Comparison of ENCODE assay signal across 16 cellular contexts in the genomic region with DNA sequence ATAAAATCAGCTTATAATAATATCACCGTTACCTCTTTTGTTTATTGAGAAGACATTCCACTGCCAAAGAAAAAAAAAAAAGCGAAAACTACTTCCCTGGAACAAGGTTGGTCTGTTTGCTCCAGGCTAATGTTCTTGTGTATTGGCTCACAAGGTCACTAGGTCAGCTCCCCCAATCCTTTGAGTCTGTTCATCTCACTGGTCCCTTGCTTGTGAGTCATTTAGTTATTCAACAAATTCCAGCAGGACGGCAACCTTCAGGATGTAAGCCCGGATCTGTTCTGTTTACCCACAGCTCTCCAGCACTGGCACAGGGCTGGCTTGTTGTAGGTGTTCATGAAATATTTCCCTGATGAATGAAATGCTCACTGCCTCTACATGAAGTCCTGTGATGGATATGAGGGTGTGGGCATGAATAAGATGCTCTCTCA. TPM values are rescaled to one million over a fixed set of nuclear protein-coding genes. Genes with fewer than 3 reads are reported as not detected.
DNase-seq lines count a peak whose midpoint lies in the region; ATAC-seq, FAIRE-seq and TF ChIP-seq lines count a peak whose summit lies in the region.
"Had no signal": no experiment of that assay in that cellular context is flagged by ENCODE, and none has a peak within 500 bp of the region (broad histone marks: within the 10 kb centered on the region; RNA-seq: fewer than 3 reads in every experiment).

No MANE protein-coding gene starts in this region.

- H3K27ac ChIP-seq in A549: peak overlapping the region; percentile 76 to 84
- no peak overlapping the region for H3K27ac ChIP-seq in brain microvascular endothelial cell
- H3K27ac ChIP-seq in neural progenitor cell: no peak overlapping the region
- H3K27ac ChIP-seq: heart left ventricle had no signal

- H3K4me3 Mint-ChIP-seq in neural progenitor cell: no peak overlapping the region
- H3K4me3 Mint-ChIP-seq: activated naive CD8-positive, alpha-beta T cell; dendritic cell treated with granulocyte-macrophage colony-stimulating factor and Interleukin-4, amounts not matched to agents 40 ng/mL and 50 ng/mL, for 4 days had no signal

- POLR2A ChIA-PET in A549 (lab: Yijun Ruan, JAX): interaction anchor here (0.9 kb wide), 1 partner anchor 12 kb away, joined by 3 read pairs; no protein-coding TSS in a partner anchor

- DNase-seq in A549 (ENCODE audit: low read depth in 1 of 2, low spot score in 1 of 2) (peak; percentile 92 to 94), HuH-7 (ENCODE audit: low spot score) (peak; percentile 25), brain microvascular endothelial cell (peak; percentile 32), kidney epithelial cell (ENCODE audit: low read depth) (peak; percentile 76), GM13976 (ENCODE audit: low spot score) (no peak), activated T-cell treated with anti-CD3 and anti-CD28 coated beads for 4 hours (no peak), midbrain (lab: John Stamatoyannopoulos, UW) (no peak), neural progenitor cell (ENCODE audit: low spot score) (no peak)
- DNase-seq: activated CD8-positive, alpha-beta memory T cell treated with anti-CD3 and anti-CD28 coated beads for 24 hours; heart left ventricle; T-helper 1 cell had no signal

- H3K27me3 ChIP-seq in brain microvascular endothelial cell (replicated peaks): peaks cover 7% of the 10 kb centered on the region
- H3K27me3 ChIP-seq in kidney epithelial cell (ENCODE audit: control insufficient read depth, insufficient read depth, low read length): no peaks in the 10 kb centered on the region
- peaks cover 39% of the 10 kb centered on the region for H3K27me3 ChIP-seq in neural progenitor cell

- H3K27me3 Mint-ChIP-seq in neural progenitor cell (ENCODE audit: insufficient read depth, low read depth): peaks cover 16% of the 10 kb centered on the region

- H3K36me3 ChIP-seq in brain microvascular endothelial cell (replicated peaks) (no peaks in the 10 kb centered on the region), kidney epithelial cell (ENCODE audit: control insufficient read depth, insufficient read depth, low read length) (no peaks in the 10 kb centered on the region), neural progenitor cell (no peaks in the 10 kb centered on the region)
- H3K36me3 ChIP-seq: heart left ventricle had no signal

- peak; percentile 96 to 98 for ATAC-seq in A549
- ATAC-seq: heart left ventricle had no signal

- H3K4me1 ChIP-seq in A549 (peaks cover 21% of the 10 kb centered on the region), neural progenitor cell (peaks cover 5% of the 10 kb centered on the region)

- CTCF ChIA-PET in A549 (lab: Yijun Ruan, JAX): interaction anchor here (1.0 to 1.2 kb wide), 3 partner anchors 25 to 132 kb away, joined by 3 to 5 read pairs (median 5); partner anchors contain the start of gene RALGAPB

- no peak overlapping the region for H3K27ac Mint-ChIP-seq in neural progenitor cell
- H3K27ac Mint-ChIP-seq: activated naive CD8-positive, alpha-beta T cell; dendritic cell treated with granulocyte-macrophage colony-stimulating factor and Interleukin-4, amounts not matched to agents 40 ng/mL and 50 ng/mL, for 4 days had no signal

- no peaks in the 10 kb centered on the region for H3K9me3 Mint-ChIP-seq in neural progenitor cell
- H3K9me3 Mint-ChIP-seq: dendritic cell treated with granulocyte-macrophage colony-stimulating factor and Interleukin-4, amounts not matched to agents 40 ng/mL and 50 ng/mL, for 4 days had no signal

- peak in 1 of 2 experiments; percentile 72; a peak in 2 of 5 replicates for TF ChIP-seq EP300 in A549 (IDR thresholded peaks at IDR 0.05)

- H2AFZ ChIP-seq in neural progenitor cell (replicated peaks): no peak overlapping the region

- in situ Hi-C loops in brain microvascular endothelial cell (cut with HindIII; ENCODE audit: low pct_ligation_motif_present, low sequenced_read_pairs) (no loop called here), GM13976 (cut with MboI; ENCODE audit: low sequenced_read_pairs, unreplicated experiment) (no loop called here)

- H3K4me2 ChIP-seq in A549 (peak overlapping the region; percentile 66), neural progenitor cell (no peak overlapping the region)

- peaks cover 18% of the 10 kb centered on the region for H3K4me1 Mint-ChIP-seq in neural progenitor cell

- no peak overlapping the region for H3K9ac ChIP-seq in neural progenitor cell

- H3K4me3 ChIP-seq in A549 (no peak overlapping the region), brain microvascular endothelial cell (ENCODE audit: low read depth, low read length) (no peak overlapping the region), kidney epithelial cell (ENCODE audit: low read depth, low read length) (no peak overlapping the region), neural progenitor cell (no peak overlapping the region)
- H3K4me3 ChIP-seq: heart left ventricle had no signal

- peak in 1 of 2 experiments; percentile 45; a peak in 2 of 5 replicates for TF ChIP-seq RAD21 in A549 (conservative IDR thresholded peaks at IDR 0.05 in 1 of 2, IDR thresholded peaks at IDR 0.05 in 1 of 2)

- under 1% methylated on average over 4 of the region's 4 CpGs for WGBS in A549 (ENCODE audit: missing lambda C conversion rate)

- H3K36me3 Mint-ChIP-seq in neural progenitor cell: no peaks in the 10 kb centered on the region
- H3K36me3 Mint-ChIP-seq: activated naive CD8-positive, alpha-beta T cell had no signal

- no peak for TF ChIP-seq CTCF in A549 (IDR thresholded peaks at IDR 0.05)
- no peak for TF ChIP-seq CTCF in brain microvascular endothelial cell (IDR thresholded peaks at IDR 0.05; ENCODE audit: low read depth, low read length, missing control alignments)
- no peak for TF ChIP-seq CTCF in kidney epithelial cell (IDR thresholded peaks at IDR 0.05; ENCODE audit: insufficient read depth, low read length, poor library complexity, severe bottlenecking)
- TF ChIP-seq CTCF in GM13976 (IDR thresholded peaks at IDR 0.05; ENCODE audit: borderline replicate concordance, control extremely low read depth, extremely low read depth, insufficient read depth, missing control alignments): no peak
- TF ChIP-seq CTCF in neural progenitor cell (IDR thresholded peaks at IDR 0.05): no peak

- TF ChIP-seq POLR2A in A549 (IDR thresholded peaks at IDR 0.05; ENCODE audit: low read length): no peak

- FAIRE-seq in A549 (lab: Jason Lieb, UNC): peak; percentile 78

- no peaks in the 10 kb centered on the region for H3K9me3 ChIP-seq in A549
- no peaks in the 10 kb centered on the region for H3K9me3 ChIP-seq in neural progenitor cell (ENCODE audit: low read depth)
- H3K9me3 ChIP-seq: heart left ventricle had no signal

- H3F3A ChIP-seq in neural progenitor cell (ENCODE audit: low read depth): no peaks in the 10 kb centered on the region

- H3K79me2 ChIP-seq in neural progenitor cell (ENCODE audit: low read depth): no peaks in the 10 kb centered on the region

- no peaks in the 10 kb centered on the region for H4K20me1 ChIP-seq in neural progenitor cell (ENCODE audit: low read depth)

TF ChIP-seq in A549, 52 proteins besides CTCF, POLR2A, EP300 and RAD21:
- TF ChIP-seq CEBPB (IDR thresholded peaks at IDR 0.05): peak; percentile 21 to 53; a peak in 3 of 4 replicates
- TF ChIP-seq SMC3 (IDR thresholded peaks at IDR 0.05): peak; percentile 24; the same call in 1 of the 3 replicates
- no peak for TF ChIP-seq RFX5 (IDR thresholded peaks at IDR 0.05)
- peak; percentile 82 for TF ChIP-seq JUNB (IDR thresholded peaks at IDR 0.05)
- no peak for TF ChIP-seq NR3C1 (IDR thresholded peaks at IDR 0.05)
- TF ChIP-seq FOSL2 (IDR thresholded peaks at IDR 0.05): peak; percentile 75
- peak; percentile 80 for TF ChIP-seq FOSL2 (CRISPR knock-in tag; IDR thresholded peaks at IDR 0.05)
- TF ChIP-seq JUN (IDR thresholded peaks at IDR 0.05): peak; percentile 72 to 81; a peak in 4 of 5 replicates
- TF ChIP-seq ZFP36 (IDR thresholded peaks at IDR 0.05; ENCODE audit: borderline replicate concordance, partially characterized antibody): no peak
- no peak for TF ChIP-seq MAZ (IDR thresholded peaks at IDR 0.05; ENCODE audit: borderline replicate concordance, low read depth, low read length)
- TF ChIP-seq PHF8 (IDR thresholded peaks at IDR 0.05; ENCODE audit: borderline replicate concordance, low read depth): no peak
- peak; percentile 65 for TF ChIP-seq GATA3 (IDR thresholded peaks at IDR 0.05; ENCODE audit: borderline replicate concordance)
- TF ChIP-seq, protein P1, sequence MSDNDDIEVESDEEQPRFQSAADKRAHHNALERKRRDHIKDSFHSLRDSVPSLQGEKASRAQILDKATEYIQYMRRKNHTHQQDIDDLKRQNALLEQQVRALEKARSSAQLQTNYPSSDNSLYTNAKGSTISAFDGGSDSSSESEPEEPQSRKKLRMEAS (IDR thresholded peaks at IDR 0.05): peak; percentile 41; the same call in 1 of the 2 replicates
- TF ChIP-seq NFE2L2 (conservative IDR thresholded peaks at IDR 0.05; ENCODE audit: low read length): no peak

RNA-seq across cellular contexts. Expression of gene ARHGAP40, which starts 3.3 kb away (rescaled TPM):
- not detected in 2 replicates for polyA plus RNA-seq in A549 (2011; rRNA removed)
- not detected in 2 replicates for polyA plus RNA-seq in A549 (2012; cell fraction: cytosol; rRNA removed)
- polyA plus RNA-seq in A549 (2012; cell fraction: nucleus; rRNA removed): 0.02 TPM in 1 of 2 replicates, not detected in the other
- not detected in 3 replicates for polyA plus RNA-seq in A549 (2017; fragmentation: RNase III; extraction: RNeasy Plus Mini Kit Qiagen cat#74134 plus additional on column Dnase treatment)
- not detected in 2 replicates for polyA minus RNA-seq in A549 (2011; rRNA and poly(A)+ RNA removed)
- 2.8 and 5.6 TPM in 2 replicates for total RNA-seq in kidney epithelial cell
- total RNA-seq in neural progenitor cell (ENCODE audit: low replicate concordance): not detected in 2 replicates
- total RNA-seq: G401, heart left ventricle, skeletal muscle tissue had no signal

RNA-seq across cellular contexts. Expression of gene ADIG, which starts 23.9 kb away (rescaled TPM):
- polyA plus RNA-seq in A549 (2011; rRNA removed): not detected in 2 replicates
- polyA plus RNA-seq in A549 (2012; cell fraction: cytosol; rRNA removed): not detected in 2 replicates
- polyA plus RNA-seq in A549 (2012; cell fraction: nucleus; rRNA removed): not detected in 2 replicates
- not detected in 3 replicates for polyA plus RNA-seq in A549 (2017; fragmentation: RNase III; extraction: RNeasy Plus Mini Kit Qiagen cat#74134 plus additional on column Dnase treatment)
- 0.70 TPM in 1 of 2 replicates, not detected in the other for polyA minus RNA-seq in A549 (2011; rRNA and poly(A)+ RNA removed)
- not detected in 2 replicates for total RNA-seq in kidney epithelial cell
- not detected in 2 replicates for total RNA-seq in neural progenitor cell (ENCODE audit: low replicate concordance)
- total RNA-seq: G401, heart left ventricle, skeletal muscle tissue had no signal
- polyA plus RNA-seq: heart left ventricle, thymus had no signal

Comparison
In these comparisons a context has a peak if more than half of its experiments do, and no peak if none do; other contexts are left out.
1. DNase-seq: peak in A549 (2 of 2), HuH-7 (single experiment), brain microvascular endothelial cell (single experiment) and kidney epithelial cell (single experiment); none in GM13976 (single experiment), activated T-cell treated with anti-CD3 and anti-CD28 coated beads for 4 hours (single experiment), midbrain (single experiment) and neural progenitor cell (single experiment).
2. H3K27ac ChIP-seq: peak in A549 (2 of 2); none in brain microvascular endothelial cell (single experiment) and neural progenitor cell (single experiment).